11 cellular contexts compared by ENCODE assay signal in the genomic region with DNA sequence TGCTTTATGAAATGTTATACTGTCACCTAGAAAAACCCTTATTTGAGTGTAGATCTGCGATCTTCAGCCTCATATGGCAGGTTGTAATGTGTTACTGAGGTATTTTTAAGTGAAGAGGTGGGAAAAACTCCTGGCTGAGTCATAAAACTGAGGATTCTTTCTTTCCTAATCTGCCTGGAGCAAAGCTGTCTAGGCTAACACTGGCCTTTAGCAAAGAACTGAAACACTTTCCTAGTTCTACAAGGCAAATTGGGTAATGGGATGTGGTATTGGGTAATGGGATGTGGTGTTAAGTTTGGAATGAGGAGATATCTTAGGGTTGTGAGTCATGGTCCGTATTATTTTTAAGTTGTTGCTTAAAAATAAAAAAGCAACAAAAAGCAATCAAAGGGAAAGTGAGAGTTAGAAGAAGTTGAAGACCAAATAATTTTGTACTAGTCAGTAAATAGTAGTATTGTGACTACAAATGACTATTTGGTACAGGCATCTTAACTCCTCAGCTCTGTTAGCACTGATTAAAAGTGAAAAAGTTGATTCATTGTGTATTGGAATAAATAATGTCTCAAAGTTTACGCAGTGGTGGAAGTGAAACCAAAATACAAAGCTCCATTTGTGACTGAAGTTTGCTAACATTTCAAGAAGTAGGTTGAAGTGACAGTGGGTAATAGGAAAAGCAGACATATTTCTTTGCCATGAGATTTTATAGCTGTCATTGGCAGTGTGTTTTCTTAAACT.
DNase-seq lines count a peak whose midpoint lies in the region; ATAC-seq and TF ChIP-seq lines count a peak whose summit lies in the region.
"Had no signal": no experiment of that assay in that cellular context is flagged by ENCODE, and none has a peak within 500 bp of the region (broad histone marks: within the 10 kb centered on the region; RNA-seq: fewer than 3 reads in every experiment).

No MANE protein-coding gene starts in this region.

- no peak for TF ChIP-seq POLR2A in esophagus squamous epithelium (IDR thresholded peaks at IDR 0.05)

- no peak for DNase-seq in activated CD4-positive, CD25-positive, alpha-beta regulatory T cell treated with anti-CD3 and anti-CD28 coated beads, Interleukin-2, amount 50 U/mL, for 72 hours
- DNase-seq in HL-60 (ENCODE audit: low read depth in 1 of 2, low spot score in 1 of 2) (peak; percentile 6 to 75), astrocyte of the cerebellum (ENCODE audit: low read depth) (peak; percentile 12), NCI-H510A treated with DMSO at 0.1 percent for 48 hours (lab: John Stamatoyannopoulos, UW) (no peak), esophagus squamous epithelium (lab: John Stamatoyannopoulos, UW) (no peak)
- DNase-seq: 8988T had no signal

- peak overlapping the region in 1 of 3 donors; percentile 47 for H3K9ac ChIP-seq in skeletal muscle tissue (ENCODE audit: low read depth in 1 of 3, low read length in 3 of 3)
- H3K9ac ChIP-seq: KMS-11 had no signal

- intact Hi-C loops in esophagus squamous epithelium (cut with DNase I): no loop called here

- H3K4me1 ChIP-seq in skeletal muscle tissue (ENCODE audit: control insufficient read depth in 3 of 3, insufficient read depth in 3 of 3, low read length in 3 of 3) (peaks cover 0 to 11% (median 8%) of the 10 kb centered on the region in 3 donors), esophagus squamous epithelium (peaks cover 0 to 15% (median 3%) of the 10 kb centered on the region in 3 donors)

- TF ChIP-seq CTCF in HL-60 (IDR thresholded peaks at IDR 0.05; ENCODE audit: insufficient read depth, low read length) (no peak), astrocyte of the cerebellum (IDR thresholded peaks at IDR 0.05; ENCODE audit: low read depth, low read length, missing control alignments) (no peak), esophagus squamous epithelium (IDR thresholded peaks at IDR 0.05) (no peak)

- H3K27me3 ChIP-seq in HL-60 (ENCODE audit: insufficient read depth, poor library complexity, severe bottlenecking) (no peaks in the 10 kb centered on the region), skeletal muscle tissue (ENCODE audit: control insufficient read depth in 3 of 3, insufficient read depth in 3 of 3, low read length in 3 of 3) (no peaks in the 10 kb centered on the region), esophagus squamous epithelium (no peaks in the 10 kb centered on the region)
- H3K27me3 ChIP-seq: cardiac muscle cell had no signal

- no peak overlapping the region for H3K27ac ChIP-seq in HL-60 (replicated peaks)
- peak overlapping the region; percentile 32 for H3K27ac ChIP-seq in skeletal muscle tissue (ENCODE audit: low read depth, low read length)
- H3K27ac ChIP-seq in esophagus squamous epithelium: peak overlapping the region in 2 of 4 donors; percentile 19 to 42
- H3K27ac ChIP-seq: KMS-11 had no signal

- H3K9me3 ChIP-seq in skeletal muscle tissue (ENCODE audit: control insufficient read depth in 3 of 3, low read length in 3 of 3) (no peaks in the 10 kb centered on the region), esophagus squamous epithelium (no peaks in the 10 kb centered on the region)

- H3K4me3 ChIP-seq in HL-60 (replicated peaks; ENCODE audit: insufficient read depth, low read length): peak overlapping the region; percentile 17
- no peak overlapping the region for H3K4me3 ChIP-seq in astrocyte of the cerebellum (ENCODE audit: low read depth, low read length)
- peak overlapping the region in 1 of 3 donors; percentile 11 for H3K4me3 ChIP-seq in skeletal muscle tissue (ENCODE audit: low read length in 3 of 3)
- H3K4me3 ChIP-seq in esophagus squamous epithelium: peak overlapping the region in 1 of 4 donors; percentile 22
- H3K4me3 ChIP-seq: cardiac muscle cell had no signal

- peak; percentile 88 to 97 for ATAC-seq in activated CD4-positive, CD25-positive, alpha-beta regulatory T cell treated with anti-CD3 and anti-CD28 coated beads, Interleukin-2, amount 50 U/mL, for 24 hours
- ATAC-seq in HG02981 (IDR thresholded peaks at IDR 0.05; ENCODE audit: unreplicated experiment): no peak

- H3K36me3 ChIP-seq in skeletal muscle tissue (ENCODE audit: control insufficient read depth in 3 of 3, insufficient read depth in 3 of 3, low read length in 3 of 3): no peaks in the 10 kb centered on the region
- H3K36me3 ChIP-seq in esophagus squamous epithelium: no peaks in the 10 kb centered on the region
- H3K36me3 ChIP-seq: cardiac muscle cell had no signal

- 38 to 42% methylated on average over 3 of the region's 3 CpGs for WGBS in esophagus squamous epithelium, 2 donors

- in situ Hi-C loops in astrocyte of the cerebellum (cut with HindIII; ENCODE audit: low sequenced_read_pairs): no loop called here

Comparison
In these comparisons a context has a peak if more than half of its experiments do, and no peak if none do; other contexts are left out.
1. DNase-seq: peak in HL-60 (2 of 2) and astrocyte of the cerebellum (single experiment); none in activated CD4-positive, CD25-positive, alpha-beta regulatory T cell treated with anti-CD3 and anti-CD28 coated beads, Interleukin-2, amount 50 U/mL, for 72 hours (single experiment), NCI-H510A treated with DMSO at 0.1 percent for 48 hours (single experiment) and esophagus squamous epithelium (single experiment).